ENCODE assay signal across 13 cellular contexts in genomic region chr3:126124148-126124868, GRCh38. TPM values are rescaled to one million over a fixed set of nuclear protein-coding genes. Genes with fewer than 3 reads are reported as not detected.
DNase-seq lines count a peak whose midpoint lies in the region; ATAC-seq and TF ChIP-seq lines count a peak whose summit lies in the region.
"Had no signal": no experiment of that assay in that cellular context is flagged by ENCODE, and none has a peak within 500 bp of the region (broad histone marks: within the 10 kb centered on the region; RNA-seq: fewer than 3 reads in every experiment).

No MANE protein-coding gene starts in this region.

- H3K36me3 ChIP-seq in left ventricle myocardium inferior (no peaks in the 10 kb centered on the region), lower lobe of right lung (no peaks in the 10 kb centered on the region), aorta (ENCODE audit: control insufficient read depth in 1 of 2, insufficient read depth in 2 of 2, low read length in 1 of 2) (no peaks in the 10 kb centered on the region), PC-9 (ENCODE audit: low read depth) (no peaks in the 10 kb centered on the region)
- H3K36me3 ChIP-seq: SJCRH30 had no signal

- DNase-seq in left ventricle myocardium inferior (peak; percentile 7), left cardiac atrium (no peak), SW480 (ENCODE audit: low spot score) (peak; percentile 22), lower lobe of right lung (peak; percentile 38), aorta (peak; percentile 36 to 64), PC-9 (no peak), NCI-H2029 (lab: John Stamatoyannopoulos, UW) (no peak), GM03348 (ENCODE audit: low spot score) (no peak)
- DNase-seq: activated gamma-delta T cell, erythroblast, retina had no signal

- no TSS peak for BruUV-seq in PC-9 (replicated peaks; lab: Mats Ljungman, UMichigan)

- peaks cover 6% of the 10 kb centered on the region; the same call in 1 of the 2 replicates for H3F3A ChIP-seq in PC-9 (ENCODE audit: insufficient read depth, low read depth)

- H3K27me3 ChIP-seq in left ventricle myocardium inferior (ENCODE audit: low read depth), result no peaks in the 10 kb centered on the region
- no peaks in the 10 kb centered on the region for H3K27me3 ChIP-seq in lower lobe of right lung (ENCODE audit: low read depth)
- H3K27me3 ChIP-seq in aorta (ENCODE audit: control insufficient read depth in 1 of 2, insufficient read depth in 2 of 2, low read length in 1 of 2), result no peaks in the 10 kb centered on the region
- no peaks in the 10 kb centered on the region for H3K27me3 ChIP-seq in PC-9 (ENCODE audit: insufficient read depth, low read depth)

- H3K27ac ChIP-seq in left ventricle myocardium inferior (replicated peaks) (no peak overlapping the region), lower lobe of right lung (no peak overlapping the region), aorta (ENCODE audit: low read depth in 1 of 2, low read length in 2 of 2) (no peak overlapping the region), PC-9 (no peak overlapping the region)
- H3K27ac ChIP-seq: SJCRH30 had no signal

- no peak overlapping the region for H2AFZ ChIP-seq in PC-9

- POLR2A ChIA-PET in PC-9 (lab: Charles Lee; ENCODE audit: unreplicated experiment), result no interaction called here

- ATAC-seq in left cardiac atrium (no peak), lower lobe of right lung (no peak), aorta (ENCODE audit: low FRiP score) (no peak)
- ATAC-seq: CD8-positive, alpha-beta T cell had no signal

- WGBS in aorta, 2 donors, result 84 to 86% methylated on average over 10 of the region's 10 CpGs

- H3K4me1 ChIP-seq in left ventricle myocardium inferior (no peaks in the 10 kb centered on the region), lower lobe of right lung (peaks cover 2% of the 10 kb centered on the region), aorta (ENCODE audit: control insufficient read depth in 1 of 2, insufficient read depth in 2 of 2, low read length in 2 of 2) (no peaks in the 10 kb centered on the region), PC-9 (replicated peaks; ENCODE audit: insufficient read depth) (peaks cover 14% of the 10 kb centered on the region)
- H3K4me1 ChIP-seq: SJCRH30 had no signal

- TF ChIP-seq CTCF in left ventricle myocardium inferior (IDR thresholded peaks at IDR 0.05; ENCODE audit: borderline replicate concordance) (no peak), lower lobe of right lung (IDR thresholded peaks at IDR 0.05) (no peak), PC-9 (conservative IDR thresholded peaks at IDR 0.05) (no peak)

- H3K4me3 ChIP-seq in left ventricle myocardium inferior (no peak overlapping the region), lower lobe of right lung (no peak overlapping the region), aorta (ENCODE audit: low read length in 2 of 2) (no peak overlapping the region), PC-9 (no peak overlapping the region)
- H3K4me3 ChIP-seq: SJCRH30 had no signal

- H3K4me2 ChIP-seq in PC-9, result no peak overlapping the region

- H4K20me1 ChIP-seq in PC-9 (ENCODE audit: insufficient read depth), result no peaks in the 10 kb centered on the region

- H3K9me3 ChIP-seq in left ventricle myocardium inferior (replicated peaks), result no peaks in the 10 kb centered on the region
- no peaks in the 10 kb centered on the region for H3K9me3 ChIP-seq in lower lobe of right lung
- no peaks in the 10 kb centered on the region for H3K9me3 ChIP-seq in aorta (ENCODE audit: control insufficient read depth, low read length)
- H3K9me3 ChIP-seq in PC-9 (ENCODE audit: insufficient read depth, low read depth), result no peaks in the 10 kb centered on the region
- H3K9me3 ChIP-seq: SJCRH30 had no signal

- no peaks in the 10 kb centered on the region for H3K9me2 ChIP-seq in PC-9 (ENCODE audit: insufficient read depth)

- no peaks in the 10 kb centered on the region for H3K79me2 ChIP-seq in PC-9 (ENCODE audit: low read depth)

- CTCF ChIA-PET in PC-9 (lab: Charles Lee), result no interaction called here

- intact Hi-C loops in left ventricle myocardium inferior (cut with micrococcal nuclease), result no loop called here
- intact Hi-C loops in left cardiac atrium (cut with DNase I), result no loop called here
- intact Hi-C loops in lower lobe of right lung (cut with DNase I), result no loop called here
- intact Hi-C loops in aorta (cut with DNase I), result no loop called here
- intact Hi-C loops in PC-9 (cut with micrococcal nuclease; ENCODE audit: unreplicated experiment), result no loop called here

RNA-seq across cellular contexts. Expression of gene SLC41A3, which starts 40.4 kb away (rescaled TPM):
- total RNA-seq in left ventricle myocardium inferior (30.2 TPM), left cardiac atrium (10 to 100 TPM; 31.1 to 34.0 TPM), lower lobe of right lung (36.2 TPM), aorta (10 to 100 TPM; 62.1 to 71.4 TPM), PC-9 (2021) (59.2 and 67.0 TPM in 2 replicates)
- polyA plus RNA-seq in aorta, result 10 to 100 TPM; 32.6 to 71.4 TPM

RNA-seq across cellular contexts. Expression of gene ALDH1L1, which starts 56.1 kb away (rescaled TPM):
- total RNA-seq in left ventricle myocardium inferior (24.3 TPM), left cardiac atrium (10 to 100 TPM; 20.2 to 22.9 TPM), lower lobe of right lung (2.8 TPM), aorta (10 to 100 TPM; 10.9 to 31.2 TPM), PC-9 (2021) (46.9 and 50.0 TPM in 2 replicates)
- polyA plus RNA-seq in aorta, result 10 to 100 TPM; 14.4 to 91.2 TPM
- total RNA-seq: CD8-positive, alpha-beta T cell had no signal

Comparison
In these comparisons a context has a peak if more than half of its experiments do, and no peak if none do; other contexts are left out.
1. DNase-seq: peak in left ventricle myocardium inferior (single experiment), SW480 (single experiment), lower lobe of right lung (single experiment) and aorta (2 of 2); none in left cardiac atrium (single experiment), PC-9 (0 of 2), NCI-H2029 (single experiment) and GM03348 (single experiment).